6 cellular contexts compared by ENCODE assay signal in the genomic region with DNA sequence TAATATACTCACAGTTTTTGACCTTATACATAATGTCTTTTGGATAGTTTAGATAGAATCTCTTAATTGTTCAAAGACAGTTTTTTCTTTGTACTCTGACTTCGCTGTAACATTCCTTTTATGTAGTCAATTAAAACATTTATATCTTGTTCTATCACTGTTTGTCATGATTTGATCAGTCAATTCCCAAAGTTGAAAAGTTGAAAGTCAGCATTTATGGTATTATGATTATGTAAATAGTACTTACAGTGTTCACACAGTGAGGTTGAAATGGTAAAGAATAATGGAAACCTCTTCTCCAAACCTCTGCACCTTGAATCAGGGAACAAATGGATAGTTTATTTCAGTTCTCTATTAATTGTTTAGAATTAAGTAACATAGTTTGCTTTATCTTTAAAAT.
"Had no signal": no experiment of that assay in that cellular context is flagged by ENCODE, and none has a peak within 500 bp of the region (broad histone marks: within the 10 kb centered on the region; RNA-seq: fewer than 3 reads in every experiment).

No MANE protein-coding gene starts in this region.

- H3K9me3 Mint-ChIP-seq: GM23338 had no signal

- H3K4me1 Mint-ChIP-seq: GM23338, H9 had no signal

- ATAC-seq: GM23338 had no signal

- H3K4me3 ChIP-seq: GM23338 had no signal

- H3K4me3 Mint-ChIP-seq: GM23338, H9 had no signal

- H3K27ac ChIP-seq: KMS-11 had no signal

- DNase-seq: H9, HCEC 1CT, IMR-90, KBM-7 had no signal

- H3K27ac Mint-ChIP-seq: GM23338, H9 had no signal
